1 cellular context compared by ENCODE assay signal in genomic region chr21:36202721-36203602, GRCh38.
TF ChIP-seq lines count a peak whose summit lies in the region.

No MANE protein-coding gene starts in this region.

TF ChIP-seq in HepG2, 621 proteins besides CTCF, POLR2A, EP300 and RAD21:
- TF ChIP-seq JUNB (CRISPR knock-in tag; IDR thresholded peaks at IDR 0.05; ENCODE audit: borderline replicate concordance) (no peak), ATF5 (CRISPR knock-in tag; IDR thresholded peaks at IDR 0.05; ENCODE audit: low read depth) (no peak), ZNF773 (CRISPR knock-in tag; IDR thresholded peaks at IDR 0.05; ENCODE audit: borderline replicate concordance) (no peak), NR2F6 (IDR thresholded peaks at IDR 0.05) (no peak), NR2F6 (CRISPR knock-in tag; IDR thresholded peaks at IDR 0.05) (no peak), ZNF333 (CRISPR knock-in tag; IDR thresholded peaks at IDR 0.05; ENCODE audit: borderline replicate concordance) (0 out of 2 replicates have a peak, but pooled peaks have one; percentile 18), TRIM24 (CRISPR knock-in tag; IDR thresholded peaks at IDR 0.05) (no peak), TCF7L2 (IDR thresholded peaks at IDR 0.05; ENCODE audit: low read depth, low read length) (no peak), ZNF557 (CRISPR knock-in tag; IDR thresholded peaks at IDR 0.05) (no peak)
TF ChIP-seq in HepG2: peak in this region for 1.
